Comparison of ENCODE assay signal across 8 cellular contexts in the genomic region with DNA sequence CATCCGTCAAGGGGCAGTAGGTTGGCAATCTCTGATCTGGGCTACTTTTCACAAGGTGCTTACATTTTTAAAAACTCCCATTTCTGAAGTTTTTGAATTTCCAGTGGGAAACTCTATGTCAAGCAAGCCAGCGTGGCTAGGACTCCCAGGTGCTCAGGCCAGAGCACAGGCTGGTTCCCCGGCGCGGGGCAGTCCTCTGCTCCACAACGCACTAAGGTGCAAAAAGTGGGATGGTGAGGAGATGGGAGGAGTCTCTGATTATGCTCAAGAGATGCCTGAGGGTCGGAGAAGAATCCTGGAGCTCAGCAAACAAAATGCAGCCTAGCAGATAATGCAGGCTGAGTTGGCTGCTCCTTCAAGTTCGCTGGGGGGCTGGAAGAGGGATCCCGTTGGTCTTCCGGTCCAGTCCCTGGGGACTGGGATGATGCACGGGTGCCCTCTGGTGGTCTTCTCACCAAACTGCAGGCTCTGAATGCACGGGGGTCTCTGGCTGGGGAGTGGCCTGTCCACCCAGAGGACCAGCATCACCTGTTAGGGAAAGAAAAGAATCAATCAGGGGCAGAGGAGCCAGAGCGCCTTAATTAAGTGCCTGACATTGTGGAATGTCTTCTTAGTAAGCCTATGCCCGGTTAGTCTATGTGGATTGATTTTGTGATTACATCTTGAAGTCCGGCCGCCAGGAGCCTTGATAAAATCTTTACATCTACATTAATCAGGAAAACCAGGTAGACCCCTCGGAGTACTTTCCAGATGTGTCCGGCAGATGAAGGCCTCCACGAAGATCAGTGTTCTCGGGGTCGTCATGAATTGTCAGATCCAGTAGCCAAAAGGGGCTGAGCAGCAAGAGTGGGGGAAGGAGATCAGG.
DNase-seq lines count a peak whose midpoint lies in the region; ATAC-seq, FAIRE-seq and TF ChIP-seq lines count a peak whose summit lies in the region.

No MANE protein-coding gene starts in this region.

- peak overlapping the region; percentile 83 for H3K4me2 ChIP-seq in A549
- H3K4me2 ChIP-seq in K562 (ENCODE audit: insufficient read depth, low read length): no peak overlapping the region

- TF ChIP-seq POLR2A in A549 (IDR thresholded peaks at IDR 0.05; ENCODE audit: low read length) (no peak), K562 (conservative IDR thresholded peaks at IDR 0.05) (no peak)

- CTCF ChIA-PET in A549 (lab: Yijun Ruan, JAX) (interaction anchor here (0.5 to 1.4 kb wide), 7 partner anchors 8 to 526 kb away, joined by 3 to 5 read pairs (median 3); no protein-coding TSS in a partner anchor), GM10248 (lab: Yijun Ruan, JAX) (interaction anchor here (0.7 to 1.6 kb wide), 2 partner anchors 10 to 11 kb away, joined by 4 read pairs; no protein-coding TSS in a partner anchor), K562 (lab: Yijun Ruan, JAX; ENCODE audit: low intra/inter-chr PET ratio) (interaction anchor here (0.6 kb wide), 1 partner anchor 27 kb away, joined by 3 read pairs; no protein-coding TSS in a partner anchor)

- no peaks in the 10 kb centered on the region for H3K36me3 ChIP-seq in K562 (ENCODE audit: control insufficient read depth, insufficient read depth, low read length)

- H3K4me1 ChIP-seq in A549 (no peaks in the 10 kb centered on the region), K562 (replicated peaks in 1 of 2; ENCODE audit: control insufficient read depth in 2 of 2, insufficient read depth in 2 of 2, low read length in 2 of 2) (no peaks in the 10 kb centered on the region)

- H4K20me1 ChIP-seq in K562 (replicated peaks; ENCODE audit: control insufficient read depth, insufficient read depth, low read length): no peaks in the 10 kb centered on the region

- no peak overlapping the region for H3K9ac ChIP-seq in K562 (ENCODE audit: insufficient read depth in 1 of 2, low read depth in 2 of 2, low read length in 2 of 2)

- H3K9me3 ChIP-seq in A549 (no peaks in the 10 kb centered on the region), K562 (replicated peaks; ENCODE audit: control insufficient read depth, insufficient read depth, low read depth, low read length) (no peaks in the 10 kb centered on the region)

- H3K4me3 ChIP-seq in A549 (peak overlapping the region; percentile 41), K562 (no peak overlapping the region)

- no peak overlapping the region for H2AFZ ChIP-seq in K562 (ENCODE audit: low read depth, low read length)

- no peak for FAIRE-seq in A549 (lab: Jason Lieb, UNC)
- FAIRE-seq in RCC 7860 (lab: Jason Lieb, UNC): no peak
- FAIRE-seq in K562 (lab: Jason Lieb, UNC): peak; percentile 37

- POLR2A ChIA-PET in A549 (lab: Yijun Ruan, JAX) (no interaction called here), GM10248 (lab: Yijun Ruan, JAX) (no interaction called here), K562 (lab: Yijun Ruan, JAX) (no interaction called here)

- TF ChIP-seq RAD21 in A549 (conservative IDR thresholded peaks at IDR 0.05 in 1 of 2, IDR thresholded peaks at IDR 0.05 in 1 of 2) (peak; percentile 80 to 83), K562 (CRISPR knock-in tag; conservative IDR thresholded peaks at IDR 0.05 in 1 of 2, IDR thresholded peaks at IDR 0.05 in 1 of 2) (peak; percentile 37 to 63; a peak in 3 of 4 replicates)

- TF ChIP-seq CTCF in A549 (IDR thresholded peaks at IDR 0.05) (peak; percentile 76), GM10248 (IDR thresholded peaks at IDR 0.05; ENCODE audit: control extremely low read depth, extremely low read depth, low read depth, missing control alignments) (peak; percentile 65), K562 (IDR thresholded peaks at IDR 0.05 in 2 of 3, conservative IDR thresholded peaks at IDR 0.05 in 1 of 3; ENCODE audit: insufficient read depth in 2 of 3, low read depth in 1 of 3, low read length in 3 of 3) (peak; percentile 57 to 82 (median 63))

- intact Hi-C loops in K562 (cut with micrococcal nuclease): loop anchor here (2.0 to 5.0 kb wide), 2 partner anchors 559 to 1790 kb away; no protein-coding TSS in a partner anchor

- DNase-seq in A549 (ENCODE audit: low read depth in 1 of 2, low spot score in 1 of 2) (peak; percentile 39 to 59), GM10248 (ENCODE audit: extremely low spot score) (peak; percentile 65), RCC 7860 (ENCODE audit: low spot score) (peak; percentile 9), K562 (ENCODE audit: extremely low read depth in 1 of 4, low spot score in 3 of 4) (peak; percentile 48 to 76 (median 68)), inferior parietal cortex (ENCODE audit: extremely low spot score) (peak; percentile 76)
- peak; percentile 3 to 21 (median 8) for DNase-seq in stimulated activated CD4-positive, alpha-beta T cell treated with anti-CD3 and anti-CD28 coated beads, Interleukin-12 subunit alpha, Interleukin-12 subunit beta, amount 100 ng/mL, for 48 hours (ENCODE audit: low read depth in 2 of 3, low spot score in 1 of 3)

- WGBS in A549 (ENCODE audit: missing lambda C conversion rate): 33% methylated on average over 21 of the region's 21 CpGs
- 10% methylated on average over 20 of the region's 21 CpGs for WGBS in K562 (ENCODE audit: insufficient coverage, low coverage, missing lambda C conversion rate)

- no peaks in the 10 kb centered on the region for H3K27me3 ChIP-seq in K562 (ENCODE audit: control insufficient read depth in 2 of 2, insufficient read depth in 2 of 2, low read length in 2 of 2)

- in situ Hi-C loops in K562 (cut with MboI): no loop called here

- H3K27ac ChIP-seq in A549: peak overlapping the region in 1 of 2 experiments; percentile 36; a peak in 2 of 6 replicates
- H3K27ac ChIP-seq in K562 (ENCODE audit: extremely low read depth, low read depth, low read length): no peak overlapping the region

- no peak for TF ChIP-seq EP300 in A549 (IDR thresholded peaks at IDR 0.05)
- no peak for TF ChIP-seq EP300 in K562 (IDR thresholded peaks at IDR 0.05; ENCODE audit: low read length)

- ATAC-seq in A549 (peak; percentile 75 to 94), HG03354 (IDR thresholded peaks at IDR 0.05; ENCODE audit: poor library complexity, severe bottlenecking, unreplicated experiment) (peak; percentile 73), K562 (peak; percentile 85), GM18873 (IDR thresholded peaks at IDR 0.05; ENCODE audit: low FRiP score, unreplicated experiment) (no peak)

- no peaks in the 10 kb centered on the region for H3K79me2 ChIP-seq in K562 (ENCODE audit: control insufficient read depth, insufficient read depth, low read length)

- no TSS peak for BruUV-seq in K562 (replicated peaks; lab: Mats Ljungman, UMichigan)

- H3K9me1 ChIP-seq in K562 (ENCODE audit: control insufficient read depth, insufficient read depth, low read length): no peaks in the 10 kb centered on the region

TF ChIP-seq in A549, 52 proteins besides CTCF, POLR2A, EP300 and RAD21:
- TF ChIP-seq ZFP36 (IDR thresholded peaks at IDR 0.05; ENCODE audit: borderline replicate concordance, partially characterized antibody) (no peak), SMC3 (IDR thresholded peaks at IDR 0.05) (peak; percentile 70)

TF ChIP-seq in K562, 482 proteins besides CTCF, POLR2A, EP300 and RAD21:
- peak; percentile 62 for TF ChIP-seq SMC3 (conservative IDR thresholded peaks at IDR 0.05; ENCODE audit: insufficient read depth, low read depth, low read length)
- TF ChIP-seq DEAF1 (CRISPR knock-in tag; IDR thresholded peaks at IDR 0.05): no peak
- TF ChIP-seq ETV1 (tag; conservative IDR thresholded peaks at IDR 0.05; ENCODE audit: low read depth): 0 out of 2 replicates have a peak, but pooled peaks have one; percentile 15
- TF ChIP-seq KAT2B (IDR thresholded peaks at IDR 0.05; ENCODE audit: low read depth, low read length): no peak

Comparison
In these comparisons a context has a peak if more than half of its experiments do, and no peak if none do; other contexts are left out.
1. DNase-seq: peak in every context shown above with its lines; median percentile 76 in inferior parietal cortex; 68 in K562; 65 in GM10248; 49 in A549; 9 in RCC 7860; 8 in stimulated activated CD4-positive, alpha-beta T cell treated with anti-CD3 and anti-CD28 coated beads, Interleukin-12 subunit alpha, Interleukin-12 subunit beta, amount 100 ng/mL, for 48 hours.
2. Of the 35 proteins assayed by ChIP-seq in both K562 and A549: peak only in K562: none; only in A549: none; in both: CTCF, RAD21 and SMC3; in neither: 32.